In genomic region chr11:64688534-64688982, GRCh38 we compare ENCODE assay signal across 8 cellular contexts.
DNase-seq lines count a peak whose midpoint lies in the region; ATAC-seq and TF ChIP-seq lines count a peak whose summit lies in the region.

No MANE protein-coding gene starts in this region.

- peak overlapping the region; percentile 83 for H3K4me3 Mint-ChIP-seq in nephron progenitor cell

- H3K4me1 ChIP-seq in MM.1S (ENCODE audit: low read length): 0 out of 2 replicates have a peak, but pooled peaks cover 6% of the 10 kb centered on the region

- no peaks in the 10 kb centered on the region for H3K9me3 ChIP-seq in MM.1S (replicated peaks; ENCODE audit: insufficient read depth, low read length)

- no peaks in the 10 kb centered on the region for H3F3A ChIP-seq in MM.1S (ENCODE audit: insufficient read depth, low read length)

- H3K27ac Mint-ChIP-seq in nephron progenitor cell: no peak overlapping the region

- TF ChIP-seq POLR2A in Raji (IDR thresholded peaks at IDR 0.05; ENCODE audit: insufficient read depth, low read depth, low read length): peak; percentile 25; the same call in 1 of the 2 replicates

- H4K20me1 ChIP-seq in MM.1S (ENCODE audit: insufficient read depth, low read length): no peaks in the 10 kb centered on the region

- H3K27me3 Mint-ChIP-seq in nephron progenitor cell (ENCODE audit: low read depth, poor library complexity): peaks cover 59% of the 10 kb centered on the region

- H3K4me3 ChIP-seq in MM.1S (ENCODE audit: low read length): peak overlapping the region; percentile 63
- H3K4me3 ChIP-seq in foreskin fibroblast (ENCODE audit: low read depth in 1 of 2, low read length in 2 of 2): peak overlapping the region; percentile 43 to 44

- H3K36me3 Mint-ChIP-seq in nephron progenitor cell (ENCODE audit: low read depth): no peaks in the 10 kb centered on the region

- H3K4me1 Mint-ChIP-seq in nephron progenitor cell: peaks cover 50% of the 10 kb centered on the region

- H3K27me3 ChIP-seq in MM.1S (replicated peaks; ENCODE audit: insufficient read depth, low read length): peaks cover 89% of the 10 kb centered on the region

- H2AFZ ChIP-seq in MM.1S (ENCODE audit: low read length): peak overlapping the region; percentile 73

- ATAC-seq in GM21576 (IDR thresholded peaks at IDR 0.05; ENCODE audit: unreplicated experiment): peak; percentile 64
- ATAC-seq in stimulated activated naive CD8-positive, alpha-beta T cell treated with anti-CD3 and anti-CD28 coated beads, Interleukin-15, Interleukin-2, amounts not matched to agents 100 U/mL and 50 U/mL, for 24 hours: peak; percentile 96

- no peaks in the 10 kb centered on the region for H3K9me2 ChIP-seq in MM.1S (replicated peaks; ENCODE audit: insufficient read depth, low read length)

- peak; percentile 92 for TF ChIP-seq CTCF in MM.1S (IDR thresholded peaks at IDR 0.05; ENCODE audit: low read length)
- TF ChIP-seq CTCF in foreskin fibroblast (IDR thresholded peaks at IDR 0.05; ENCODE audit: low read depth, low read length): peak; percentile 81
- TF ChIP-seq CTCF in nephron progenitor cell (IDR thresholded peaks at IDR 0.05): peak; percentile 96

- no peaks in the 10 kb centered on the region for H3K79me2 ChIP-seq in MM.1S (ENCODE audit: low read length)

- peak overlapping the region; percentile 78; the same call in 1 of the 2 replicates for H3K4me2 ChIP-seq in MM.1S (ENCODE audit: low read depth, low read length)

- H3K27ac ChIP-seq in MM.1S (ENCODE audit: low read length): no peak overlapping the region

- H3K9me3 Mint-ChIP-seq in nephron progenitor cell: no peaks in the 10 kb centered on the region

- DNase-seq in COLO668 (lab: John Stamatoyannopoulos, UW; ENCODE audit: unreplicated experiment) (peak; percentile 82), MM.1S (peak; percentile 86), foreskin fibroblast (peak; percentile 71 to 93), nephron progenitor cell (peak; percentile 99)
- DNase-seq in activated T-helper 9 cell treated with anti-CD3 and anti-CD28 coated beads, Interleukin-2, amount 50 U/mL, for 16 hours (ENCODE audit: low read depth): peak; percentile 82
- DNase-seq in stimulated activated naive CD8-positive, alpha-beta T cell treated with anti-CD3 and anti-CD28 coated beads, Interleukin-15, Interleukin-2, amounts not matched to agents 100 U/mL and 50 U/mL, for 24 hours: peak; percentile 97

- no peak overlapping the region for H3K9ac ChIP-seq in MM.1S (ENCODE audit: low read length)

- no peaks in the 10 kb centered on the region for H3K36me3 ChIP-seq in MM.1S (replicated peaks; ENCODE audit: insufficient read depth, low read length)
